2 cellular contexts compared by ENCODE assay signal in genomic region chr17:35393783-35394182, GRCh38. TPM values are rescaled to one million over a fixed set of nuclear protein-coding genes. Genes with fewer than 3 reads are reported as not detected.
"Had no signal": no experiment of that assay in that cellular context is flagged by ENCODE, and none has a peak within 500 bp of the region (broad histone marks: within the 10 kb centered on the region; RNA-seq: fewer than 3 reads in every experiment).

No MANE protein-coding gene starts in this region.

RNA-seq across cellular contexts. Expression of gene SLFN11, which starts 20.4 kb away (rescaled TPM):
- total RNA-seq: SK-MEL-5 had no signal

RNA-seq across cellular contexts. Expression of gene SLFN12, which starts 38.5 kb away (rescaled TPM):
- total RNA-seq: PC-3 had no signal

RNA-seq across cellular contexts. Expression of gene SLFN13, which starts 54.8 kb away (rescaled TPM):
- total RNA-seq: SK-MEL-5 had no signal
